ENCODE assay signal across 1 cellular context in genomic region chr19:52570005-52570861, GRCh38.
TF ChIP-seq lines count a peak whose summit lies in the region.

Gene ZNF701, plus strand, starts transcription at chr19:52570287. Its CDS starts 3,861 bp downstream, at chr19:52574148.

TF ChIP-seq in HepG2, 621 proteins besides CTCF, POLR2A, EP300 and RAD21 (continued from another document):
- TF ChIP-seq ZNF770 (CRISPR knock-in tag; IDR thresholded peaks at IDR 0.05) (no peak), TBP (CRISPR knock-in tag; IDR thresholded peaks at IDR 0.05) (no peak), ZHX2 (IDR thresholded peaks at IDR 0.05; ENCODE audit: low read depth) (no peak), ZHX2 (CRISPR knock-in tag; IDR thresholded peaks at IDR 0.05; ENCODE audit: borderline replicate concordance) (no peak), HNF4A (CRISPR knock-in tag; IDR thresholded peaks at IDR 0.05) (peak; percentile 17; the same call in 1 of the 2 replicates), FIP1L1 (IDR thresholded peaks at IDR 0.05; ENCODE audit: borderline replicate concordance, insufficient read depth, low read depth, low read length) (no peak), ZNF724P (CRISPR knock-in tag; IDR thresholded peaks at IDR 0.05; ENCODE audit: borderline replicate concordance) (no peak), HBP1 (CRISPR knock-in tag; IDR thresholded peaks at IDR 0.05; ENCODE audit: low read depth) (no peak), TAF1 (CRISPR knock-in tag; IDR thresholded peaks at IDR 0.05) (peak; percentile 54; the same call in 1 of the 2 replicates), SRSF9 (IDR thresholded peaks at IDR 0.05; ENCODE audit: borderline replicate concordance, insufficient read depth, low read depth, low read length, poor library complexity, severe bottlenecking) (no peak), ADNP (CRISPR knock-in tag; IDR thresholded peaks at IDR 0.05) (no peak), TERF1 (CRISPR knock-in tag; IDR thresholded peaks at IDR 0.05) (no peak), ARNT2 (CRISPR knock-in tag; IDR thresholded peaks at IDR 0.05; ENCODE audit: low read depth) (no peak), ZBTB4 (CRISPR knock-in tag; IDR thresholded peaks at IDR 0.05; ENCODE audit: borderline replicate concordance) (no peak), GATAD2A (CRISPR knock-in tag; IDR thresholded peaks at IDR 0.05) (no peak), UBTF (CRISPR knock-in tag; IDR thresholded peaks at IDR 0.05) (no peak), TEAD3 (CRISPR knock-in tag; optimal IDR thresholded peaks at IDR 0.05; ENCODE audit: borderline replicate concordance) (no peak), ZNF350 (CRISPR knock-in tag; IDR thresholded peaks at IDR 0.05; ENCODE audit: borderline replicate concordance, low read depth) (peak; percentile 27; the same call in 1 of the 2 replicates), TIGD3 (CRISPR knock-in tag; IDR thresholded peaks at IDR 0.05; ENCODE audit: borderline replicate concordance) (no peak), ZNF251 (CRISPR knock-in tag; IDR thresholded peaks at IDR 0.05) (no peak), CREM (IDR thresholded peaks at IDR 0.05) (no peak), CREM (CRISPR knock-in tag; IDR thresholded peaks at IDR 0.05) (no peak), TOE1 (CRISPR knock-in tag; IDR thresholded peaks at IDR 0.05) (no peak), MIER2 (CRISPR knock-in tag; IDR thresholded peaks at IDR 0.05) (no peak), NFYC (CRISPR knock-in tag; IDR thresholded peaks at IDR 0.05) (no peak), MATR3 (CRISPR knock-in tag; IDR thresholded peaks at IDR 0.05) (no peak), ZSCAN25 (CRISPR knock-in tag; IDR thresholded peaks at IDR 0.05) (no peak), JUND (CRISPR knock-in tag; IDR thresholded peaks at IDR 0.05) (no peak), ZIK1 (CRISPR knock-in tag; IDR thresholded peaks at IDR 0.05; ENCODE audit: borderline replicate concordance, low read depth) (no peak), ZNF576 (CRISPR knock-in tag; IDR thresholded peaks at IDR 0.05) (no peak), SRF (IDR thresholded peaks at IDR 0.05; ENCODE audit: low read depth, low read length) (peak; percentile 59; the same call in 1 of the 2 replicates), ZNF552 (CRISPR knock-in tag; IDR thresholded peaks at IDR 0.05; ENCODE audit: borderline replicate concordance) (no peak)
